Comparison of ENCODE assay signal across 8 cellular contexts in genomic region chr22:17057959-17058814, GRCh38. TPM values are rescaled to one million over a fixed set of nuclear protein-coding genes. Genes with fewer than 3 reads are reported as not detected.
DNase-seq lines count a peak whose midpoint lies in the region; ATAC-seq and TF ChIP-seq lines count a peak whose summit lies in the region.

No MANE protein-coding gene starts in this region.

- H3K4me1 ChIP-seq in endodermal cell (ENCODE audit: control insufficient read depth, insufficient read depth, low read length): no peaks in the 10 kb centered on the region

- peaks cover 10% of the 10 kb centered on the region for H3K27me3 ChIP-seq in endodermal cell (ENCODE audit: control insufficient read depth, insufficient read depth, low read length, poor library complexity, severe bottlenecking)

- no peaks in the 10 kb centered on the region for H3K9me3 ChIP-seq in endodermal cell (ENCODE audit: control insufficient read depth, low read length)

- H3K9ac ChIP-seq in endodermal cell (ENCODE audit: extremely low read depth, low read length, poor library complexity, severe bottlenecking): no peak overlapping the region

- TF ChIP-seq CTCF in C4-2B (conservative IDR thresholded peaks at IDR 0.05) (peak; percentile 96), endodermal cell (conservative IDR thresholded peaks at IDR 0.05) (peak; percentile 94)

- no peak overlapping the region for H3K4me3 Mint-ChIP-seq in endodermal cell
- no peak overlapping the region for H3K4me3 Mint-ChIP-seq in memory B cell

- H3K36me3 Mint-ChIP-seq in endodermal cell (ENCODE audit: low read depth) (no peaks in the 10 kb centered on the region), memory B cell (peaks cover 6% of the 10 kb centered on the region)

- H3K27ac ChIP-seq in C4-2B (no peak overlapping the region), endodermal cell (ENCODE audit: low read depth, low read length) (no peak overlapping the region)

- WGBS in endodermal cell (ENCODE audit: insufficient coverage in 1 of 2, insufficient read length in 1 of 2), 2 experiments: 22 to 25% methylated on average over 4 to 11 of the region's 11 CpGs

- H3K27ac Mint-ChIP-seq in endodermal cell (no peak overlapping the region), memory B cell (no peak overlapping the region)

- peak; percentile 43 for DNase-seq in H4 (ENCODE audit: low spot score)
- peak; percentile 8 for DNase-seq in NCI-H226
- DNase-seq in activated CD4-positive, alpha-beta T cell treated with anti-CD3 and anti-CD28 coated beads, Interleukin-2, amount 50 U/mL, for 48 hours: peak; percentile 58 to 65
- peak; percentile 90 for DNase-seq in endodermal cell
- peak; percentile 41 to 55 for DNase-seq in memory B cell (ENCODE audit: low spot score in 2 of 2)
- DNase-seq in stimulated activated naive CD4-positive, alpha-beta T cell (lab: John Stamatoyannopoulos, UW): peak in 4 of 6 experiments; percentile 15 to 50 (median 22)

- ATAC-seq in memory B cell (ENCODE audit: low read depth): peak; percentile 58
- no peak for ATAC-seq in HG02588 (IDR thresholded peaks at IDR 0.05; ENCODE audit: unreplicated experiment)

- no peak overlapping the region for H3K4me3 ChIP-seq in endodermal cell (ENCODE audit: low read length)

- H3K4me1 Mint-ChIP-seq in endodermal cell (peaks cover 3% of the 10 kb centered on the region), memory B cell (peaks cover 4% of the 10 kb centered on the region)

- no peaks in the 10 kb centered on the region for H3K9me3 Mint-ChIP-seq in endodermal cell
- no peaks in the 10 kb centered on the region for H3K9me3 Mint-ChIP-seq in memory B cell

- peaks cover 13% of the 10 kb centered on the region for H3K27me3 Mint-ChIP-seq in endodermal cell (ENCODE audit: insufficient read depth)
- H3K27me3 Mint-ChIP-seq in memory B cell: no peaks in the 10 kb centered on the region

- no peaks in the 10 kb centered on the region for H3K36me3 ChIP-seq in endodermal cell (ENCODE audit: control insufficient read depth, insufficient read depth, low read length)

RNA-seq across cellular contexts. Expression of gene IL17RA, which starts 26.6 kb away (rescaled TPM):
- total RNA-seq in H4 (2014; rRNA removed; shearing (Covaris generic)): 2.9 TPM in 2 replicates
- 10 to 100 TPM; 14.8 to 16.0 TPM for total RNA-seq in endodermal cell
- 5.2 TPM for polyA plus RNA-seq in endodermal cell (2013, experiment 1 of 2)
- polyA plus RNA-seq in endodermal cell (2013, experiment 2 of 2): 7.0 TPM

RNA-seq across cellular contexts. Expression of gene GAB4, which starts 50.2 kb away (rescaled TPM):
- not detected in 2 replicates for total RNA-seq in H4 (2014; rRNA removed; shearing (Covaris generic))
- total RNA-seq in endodermal cell: under 1 TPM in 1 of 2 donors, not detected in 1; 0.22 TPM
- polyA plus RNA-seq in endodermal cell (2013, experiment 1 of 2): not detected
- not detected for polyA plus RNA-seq in endodermal cell (2013, experiment 2 of 2)

Comparison
In these comparisons a context has a peak if more than half of its experiments do, and no peak if none do; other contexts are left out.
1. DNase-seq: peak in every context shown above with its lines; median percentile 90 in endodermal cell; 62 in activated CD4-positive, alpha-beta T cell treated with anti-CD3 and anti-CD28 coated beads, Interleukin-2, amount 50 U/mL, for 48 hours; 48 in memory B cell; 43 in H4; 22 in stimulated activated naive CD4-positive, alpha-beta T cell; 8 in NCI-H226.